ENCODE assay signal across 17 cellular contexts in genomic region chr10:85599081-85599480, GRCh38.
"Had no signal": no experiment of that assay in that cellular context is flagged by ENCODE, and none has a peak within 500 bp of the region (broad histone marks: within the 10 kb centered on the region; RNA-seq: fewer than 3 reads in every experiment).

No MANE protein-coding gene starts in this region.

- H3K27me3 Mint-ChIP-seq: dendritic cell treated with granulocyte-macrophage colony-stimulating factor and Interleukin-4, amounts not matched to agents 40 ng/mL and 50 ng/mL, for 4 days; naive B cell; T-cell had no signal

- DNase-seq: activated CD4-positive, alpha-beta T cell treated with anti-CD3 and anti-CD28 coated beads for 1 hour; activated CD4-positive, alpha-beta T cell treated with anti-CD3 and anti-CD28 coated beads, Interleukin-2, amount 50 U/mL, for 1 hour; activated CD8-positive, alpha-beta memory T cell treated with anti-CD3 and anti-CD28 coated beads, Interleukin-2, amount 50 U/mL, for 48 hours; activated naive CD4-positive, alpha-beta T cell treated with anti-CD3 and anti-CD28 coated beads for 36 hours; activated T-cell treated with anti-CD3 and anti-CD28 coated beads, Interleukin-2, amount 50 U/mL, for 4 hours; amygdala; effector CD4-positive, alpha-beta T cell; foreskin melanocyte; left lung; naive B cell; retina; spleen; stimulated activated CD4-positive, alpha-beta T cell treated with anti-CD3 and anti-CD28 coated beads, Interleukin-4, amount 100 ng/mL, for 1 hour; stimulated activated naive CD4-positive, alpha-beta T cell treated with Interleukin-2 at 50 U/mL for 16 hours; T-cell had no signal

- H3K27ac Mint-ChIP-seq: dendritic cell treated with granulocyte-macrophage colony-stimulating factor and Interleukin-4, amounts not matched to agents 40 ng/mL and 50 ng/mL, for 4 days; neural progenitor cell; T-cell had no signal

- H3K36me3 Mint-ChIP-seq: naive B cell, neural progenitor cell, T-cell had no signal

- H3K4me1 Mint-ChIP-seq: naive B cell had no signal

- ATAC-seq: activated T-cell treated with anti-CD3 and anti-CD28 coated beads, Interleukin-2, amount 50 U/mL, for 4 hours; left lung; T-cell had no signal

- H3K4me3 Mint-ChIP-seq: activated naive CD4-positive, alpha-beta T cell treated with anti-CD3 and anti-CD28 coated beads for 36 hours; activated T-cell treated with anti-CD3 and anti-CD28 coated beads, Interleukin-2, amount 50 U/mL, for 4 hours; dendritic cell treated with granulocyte-macrophage colony-stimulating factor and Interleukin-4, amounts not matched to agents 40 ng/mL and 50 ng/mL, for 4 days; naive B cell; neural progenitor cell; T-cell had no signal

- H3K9me3 Mint-ChIP-seq: activated naive CD4-positive, alpha-beta T cell treated with anti-CD3 and anti-CD28 coated beads for 36 hours; activated T-cell treated with anti-CD3 and anti-CD28 coated beads, Interleukin-2, amount 50 U/mL, for 4 hours; dendritic cell treated with granulocyte-macrophage colony-stimulating factor and Interleukin-4, amounts not matched to agents 40 ng/mL and 50 ng/mL, for 4 days; T-cell had no signal
